ENCODE assay signal across 30 cellular contexts in the genomic region with DNA sequence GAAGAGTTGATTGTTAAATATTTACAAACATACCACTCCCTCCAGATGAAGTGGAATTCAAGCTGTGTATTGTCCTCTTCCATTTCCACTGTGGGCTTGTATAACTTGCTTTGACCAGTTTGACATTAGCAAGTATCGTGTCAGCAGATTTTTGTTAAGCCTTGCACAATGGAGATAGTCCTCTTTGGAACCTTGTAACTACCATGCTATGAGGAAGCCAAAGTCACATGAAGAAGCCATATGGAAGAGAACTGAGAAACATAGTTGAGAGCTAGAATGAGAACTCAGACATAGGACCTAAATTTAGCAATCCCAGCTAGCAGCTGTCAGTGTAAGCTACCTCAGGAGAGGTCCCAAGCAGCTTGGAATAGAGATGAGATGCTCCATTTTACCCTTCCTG.
"Had no signal": no experiment of that assay in that cellular context is flagged by ENCODE, and none has a peak within 500 bp of the region (broad histone marks: within the 10 kb centered on the region; RNA-seq: fewer than 3 reads in every experiment).

No MANE protein-coding gene starts in this region.

- H3K36me3 ChIP-seq: adrenal gland, breast epithelium, Peyer's patch, SJSA1 had no signal

- H3K4me1 ChIP-seq: adrenal gland, body of pancreas, breast epithelium, Peyer's patch, SJSA1 had no signal

- H3K4me1 Mint-ChIP-seq: activated CD4-positive, alpha-beta T cell treated with anti-CD3 and anti-CD28 coated beads, Interleukin-2, amount 10 ng/mL, durations not matched to agents 24 days and 14 days had no signal

- H3K36me3 Mint-ChIP-seq: activated naive CD4-positive, alpha-beta T cell treated with anti-CD3 and anti-CD28 coated beads, Interleukin-2, amount 50 U/mL, for 72 hours had no signal

- H3K27ac Mint-ChIP-seq: activated CD4-positive, alpha-beta T cell treated with anti-CD3 and anti-CD28 coated beads, Interleukin-2, amount 10 ng/mL, durations not matched to agents 24 days and 14 days; activated CD8-positive, alpha-beta T cell treated with anti-CD3 and anti-CD28 coated beads, Interleukin-2, amount 10 ng/mL, durations not matched to agents 7 days and 5 days; activated naive CD4-positive, alpha-beta T cell treated with anti-CD3 and anti-CD28 coated beads for 36 hours; activated naive CD4-positive, alpha-beta T cell treated with anti-CD3 and anti-CD28 coated beads, Interleukin-2, amount 50 U/mL, for 72 hours; activated T-cell treated with anti-CD3 and anti-CD28 coated beads, Interleukin-2, amount 50 U/mL, for 24 hours; activated T-helper 1 cell treated with anti-CD3 and anti-CD28 coated beads, Interleukin-12 subunit alpha, Interleukin-12 subunit beta, Interleukin-2, Interleukin-4 antibody, amounts not matched to agents 30 ng/mL and 10 ng/mL and 1 ng/mL, durations not matched to agents 14 hours and 24 hours and 36 hours; T-helper 1 cell treated with Interleukin-12 subunit alpha and Interleukin-12 subunit beta and Interleukin-4 antibody, amounts not matched to agents 30 μg/mL and 1 μg/mL, for 36 hours; T-helper 2 cell treated with Interferon-gamma antibody and Interleukin-4, amounts not matched to agents 5 μg/mL and 100 μg/mL, for 36 hours had no signal

- H3K27ac ChIP-seq: adrenal gland, body of pancreas, breast epithelium, Peyer's patch, SJSA1 had no signal

- H3K9me3 ChIP-seq: adrenal gland, body of pancreas, breast epithelium, Peyer's patch, SJSA1, SK-N-SH had no signal

- ATAC-seq: activated CD8-positive, alpha-beta T cell treated with anti-CD3 and anti-CD28 coated beads, Interleukin-2, amount 10 ng/mL, durations not matched to agents 7 days and 5 days; activated naive CD4-positive, alpha-beta T cell treated with anti-CD3 and anti-CD28 coated beads, Interleukin-2, amount 50 U/mL, for 72 hours; body of pancreas; PC-3 had no signal

- H3K27me3 ChIP-seq: adrenal gland, body of pancreas, breast epithelium, Peyer's patch, SJSA1 had no signal

- DNase-seq: activated CD4-positive, alpha-beta T cell treated with anti-CD3 and anti-CD28 coated beads, Interleukin-2, amount 10 ng/mL, durations not matched to agents 24 days and 14 days; activated CD4-positive, alpha-beta T cell treated with anti-CD3 and anti-CD28 coated beads, Interleukin-2, amount 50 U/mL, for 4 hours; activated CD8-positive, alpha-beta T cell treated with anti-CD3 and anti-CD28 coated beads, Interleukin-2, amount 10 ng/mL, durations not matched to agents 7 days and 5 days; activated gamma-delta T cell treated with Interleukin-2 at 50 U/mL for 16 hours; activated naive CD4-positive, alpha-beta T cell treated with anti-CD3 and anti-CD28 coated beads for 36 hours; activated T-cell treated with anti-CD3 and anti-CD28 coated beads, Interleukin-2, amount 50 U/mL, for 24 hours; adrenal gland; body of pancreas; Kasumi-1; KG1; NCI-H1092 treated with DMSO at 0.1 percent for 48 hours; NCI-H1417; NCI-H146; NCI-H187; NCI-H2029 treated with DMSO at 0.1 percent for 48 hours; NCI-H2107; NCI-H2171; NCI-H446 treated with DMSO at 0.1 percent for 48 hours; NCI-H524 treated with DMSO at 0.1 percent for 48 hours; PC-3; Peyer's patch; RPMI8226; SHP77 treated with DMSO at 0.1 percent for 48 hours; SK-N-SH had no signal

- H3K4me2 ChIP-seq: SK-N-SH had no signal

- H3K27me3 Mint-ChIP-seq: activated CD4-positive, alpha-beta T cell treated with anti-CD3 and anti-CD28 coated beads, Interleukin-2, amount 10 ng/mL, durations not matched to agents 24 days and 14 days; activated T-cell treated with anti-CD3 and anti-CD28 coated beads, Interleukin-2, amount 50 U/mL, for 24 hours had no signal

- H3K9ac ChIP-seq: SK-N-SH had no signal

- H3K9me3 Mint-ChIP-seq: activated CD4-positive, alpha-beta T cell treated with anti-CD3 and anti-CD28 coated beads, Interleukin-2, amount 10 ng/mL, durations not matched to agents 24 days and 14 days; activated naive CD4-positive, alpha-beta T cell treated with anti-CD3 and anti-CD28 coated beads for 36 hours; activated naive CD4-positive, alpha-beta T cell treated with anti-CD3 and anti-CD28 coated beads, Interleukin-2, amount 50 U/mL, for 72 hours; activated T-cell treated with anti-CD3 and anti-CD28 coated beads, Interleukin-2, amount 50 U/mL, for 24 hours; activated T-helper 1 cell treated with anti-CD3 and anti-CD28 coated beads, Interleukin-12 subunit alpha, Interleukin-12 subunit beta, Interleukin-2, Interleukin-4 antibody, amounts not matched to agents 30 ng/mL and 10 ng/mL and 1 ng/mL, durations not matched to agents 14 hours and 24 hours and 36 hours; T-helper 1 cell treated with Interleukin-12 subunit alpha and Interleukin-12 subunit beta and Interleukin-4 antibody, amounts not matched to agents 30 μg/mL and 1 μg/mL, for 36 hours; T-helper 2 cell treated with Interferon-gamma antibody and Interleukin-4, amounts not matched to agents 5 μg/mL and 100 μg/mL, for 36 hours had no signal

- H3K4me3 ChIP-seq: adrenal gland, body of pancreas, breast epithelium, Peyer's patch, SJSA1 had no signal

- H3K4me3 Mint-ChIP-seq: activated CD4-positive, alpha-beta T cell treated with anti-CD3 and anti-CD28 coated beads, Interleukin-2, amount 10 ng/mL, durations not matched to agents 24 days and 14 days; activated CD8-positive, alpha-beta T cell treated with anti-CD3 and anti-CD28 coated beads, Interleukin-2, amount 10 ng/mL, durations not matched to agents 7 days and 5 days; activated naive CD4-positive, alpha-beta T cell treated with anti-CD3 and anti-CD28 coated beads for 36 hours; activated T-cell treated with anti-CD3 and anti-CD28 coated beads, Interleukin-2, amount 50 U/mL, for 24 hours; activated T-helper 1 cell treated with anti-CD3 and anti-CD28 coated beads, Interleukin-12 subunit alpha, Interleukin-12 subunit beta, Interleukin-2, Interleukin-4 antibody, amounts not matched to agents 30 ng/mL and 10 ng/mL and 1 ng/mL, durations not matched to agents 14 hours and 24 hours and 36 hours; T-helper 1 cell treated with Interleukin-12 subunit alpha and Interleukin-12 subunit beta and Interleukin-4 antibody, amounts not matched to agents 30 μg/mL and 1 μg/mL, for 36 hours; T-helper 2 cell treated with Interferon-gamma antibody and Interleukin-4, amounts not matched to agents 5 μg/mL and 100 μg/mL, for 36 hours had no signal
